ENCODE assay signal across 9 cellular contexts in the genomic region with DNA sequence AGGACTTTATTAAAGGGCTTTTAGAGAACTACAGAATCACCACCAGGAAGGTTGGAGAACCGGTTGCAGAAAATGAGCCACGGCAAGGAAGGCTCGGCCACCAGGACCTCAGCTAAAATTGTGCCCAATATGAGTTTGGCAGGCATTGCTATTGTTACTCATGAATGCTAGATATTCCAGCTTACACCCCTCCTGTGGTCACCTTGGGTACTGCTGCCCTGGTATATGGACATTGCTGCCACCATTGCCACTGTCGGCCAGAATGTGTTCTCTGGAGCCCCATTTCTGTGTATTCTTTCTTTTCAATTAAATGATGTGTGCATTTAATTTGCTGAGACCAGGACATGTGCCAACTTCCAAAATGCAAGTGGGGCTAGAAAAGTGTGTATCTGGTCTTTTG.
DNase-seq lines count a peak whose midpoint lies in the region; ATAC-seq and TF ChIP-seq lines count a peak whose summit lies in the region.
"Had no signal": no experiment of that assay in that cellular context is flagged by ENCODE, and none has a peak within 500 bp of the region (broad histone marks: within the 10 kb centered on the region; RNA-seq: fewer than 3 reads in every experiment).

No MANE protein-coding gene starts in this region.

- H3K27me3 Mint-ChIP-seq in WTC11 (ENCODE audit: low read depth), result no peaks in the 10 kb centered on the region
- H3K27me3 Mint-ChIP-seq: activated naive CD8-positive, alpha-beta T cell had no signal

- H3K27ac Mint-ChIP-seq in WTC11, result no peak overlapping the region
- H3K27ac Mint-ChIP-seq: activated naive CD8-positive, alpha-beta T cell had no signal

- ATAC-seq in HG03097 (IDR thresholded peaks at IDR 0.05; ENCODE audit: low FRiP score, unreplicated experiment) (peak; percentile 61), WTC11 (peak; percentile 78)

- H3K4me3 Mint-ChIP-seq in WTC11, result no peak overlapping the region
- H3K4me3 Mint-ChIP-seq: activated naive CD8-positive, alpha-beta T cell had no signal

- H3K36me3 ChIP-seq in tibial nerve, result no peaks in the 10 kb centered on the region

- no peaks in the 10 kb centered on the region for H3K4me1 ChIP-seq in tibial nerve

- peaks cover 9% of the 10 kb centered on the region for H3K36me3 Mint-ChIP-seq in WTC11
- H3K36me3 Mint-ChIP-seq: activated naive CD8-positive, alpha-beta T cell had no signal

- no peaks in the 10 kb centered on the region for H3K27me3 ChIP-seq in tibial nerve

- TF ChIP-seq CTCF in 22Rv1 (IDR thresholded peaks at IDR 0.05) (peak; percentile 56), GM12865 (IDR thresholded peaks at IDR 0.05; ENCODE audit: insufficient read depth, low read depth, low read length, missing control alignments) (peak; percentile 27), WTC11 (IDR thresholded peaks at IDR 0.05) (peak; percentile 60), tibial nerve (IDR thresholded peaks at IDR 0.05) (peak; percentile 10 to 47 (median 34))

- no peaks in the 10 kb centered on the region for H3K9me3 ChIP-seq in tibial nerve

- peaks cover 2% of the 10 kb centered on the region for H3K4me1 Mint-ChIP-seq in WTC11

- no peak for TF ChIP-seq EP300 in tibial nerve (IDR thresholded peaks at IDR 0.05)

- H3K27ac ChIP-seq in 22Rv1 (no peak overlapping the region), tibial nerve (no peak overlapping the region)

- POLR2A ChIA-PET in WTC11 (lab: Charles Lee), result no interaction called here

- no peak for TF ChIP-seq POLR2A in tibial nerve (IDR thresholded peaks at IDR 0.05)

- peaks cover 28% of the 10 kb centered on the region for H3K9me3 Mint-ChIP-seq in WTC11

- CTCF ChIA-PET in WTC11 (lab: Charles Lee), result interaction anchor here (0.5 to 1.1 kb wide), 3 partner anchors 10 to 1369 kb away, joined by 3 read pairs; no protein-coding TSS in a partner anchor

- H3K4me3 ChIP-seq in GM12865 (ENCODE audit: low read depth, low read length) (no peak overlapping the region), tibial nerve (no peak overlapping the region)

- peak; percentile 18 for DNase-seq in GM12865 (ENCODE audit: low read depth)
- DNase-seq in WTC11 (ENCODE audit: low spot score), result peak; percentile 60
- peak; percentile 43 for DNase-seq in iPS-NIHi11 (ENCODE audit: low spot score)
- DNase-seq in tibial nerve (ENCODE audit: low spot score in 2 of 2), result peak in 1 of 2 donors; percentile 53
- DNase-seq in KG1 (lab: John Stamatoyannopoulos, UW), result no peak
- no peak for DNase-seq in NCI-H1436 treated with DMSO at 0.1 percent for 48 hours (lab: John Stamatoyannopoulos, UW)

- 80 to 83% methylated on average over 4 of the region's 4 CpGs for WGBS in tibial nerve, 2 donors

TF ChIP-seq in WTC11, 78 proteins besides CTCF, POLR2A, EP300 and RAD21:
- no peak for TF ChIP-seq RELA (CRISPR knock-in tag; IDR thresholded peaks at IDR 0.05; ENCODE audit: borderline replicate concordance)
- TF ChIP-seq, protein P1, sequence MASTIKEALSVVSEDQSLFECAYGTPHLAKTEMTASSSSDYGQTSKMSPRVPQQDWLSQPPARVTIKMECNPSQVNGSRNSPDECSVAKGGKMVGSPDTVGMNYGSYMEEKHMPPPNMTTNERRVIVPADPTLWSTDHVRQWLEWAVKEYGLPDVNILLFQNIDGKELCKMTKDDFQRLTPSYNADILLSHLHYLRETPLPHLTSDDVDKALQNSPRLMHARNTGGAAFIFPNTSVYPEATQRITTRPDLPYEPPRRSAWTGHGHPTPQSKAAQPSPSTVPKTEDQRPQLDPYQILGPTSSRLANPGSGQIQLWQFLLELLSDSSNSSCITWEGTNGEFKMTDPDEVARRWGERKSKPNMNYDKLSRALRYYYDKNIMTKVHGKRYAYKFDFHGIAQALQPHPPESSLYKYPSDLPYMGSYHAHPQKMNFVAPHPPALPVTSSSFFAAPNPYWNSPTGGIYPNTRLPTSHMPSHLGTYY (CRISPR knock-in tag; IDR thresholded peaks at IDR 0.05), result 0 out of 2 replicates have a peak, but pooled peaks have one; percentile 22

Comparison
In these comparisons a context has a peak if more than half of its experiments do, and no peak if none do; other contexts are left out.
1. DNase-seq: peak in GM12865 (single experiment), WTC11 (single experiment) and iPS-NIHi11 (single experiment); none in KG1 (single experiment) and NCI-H1436 treated with DMSO at 0.1 percent for 48 hours (single experiment).
2. Peak in every context shown above with its lines, with median percentiles within 50 percentile points of each other: CTCF ChIP-seq.